Comparison of ENCODE assay signal across 8 cellular contexts in genomic region chr17:76672270-76672851, GRCh38. TPM values are rescaled to one million over a fixed set of nuclear protein-coding genes. Genes with fewer than 3 reads are reported as not detected.
DNase-seq lines count a peak whose midpoint lies in the region; ATAC-seq and TF ChIP-seq lines count a peak whose summit lies in the region.

No MANE protein-coding gene starts in this region.

- H3K79me2 ChIP-seq in Loucy (ENCODE audit: insufficient read depth, low read length) = peaks cover 18% of the 10 kb centered on the region

- no peaks in the 10 kb centered on the region for H3F3A ChIP-seq in Loucy (ENCODE audit: low read depth)

- peak overlapping the region; percentile 84 to 97 (median 89) for H3K4me3 Mint-ChIP-seq in CD4-positive, CD25-positive, alpha-beta regulatory T cell
- H3K4me3 Mint-ChIP-seq in central memory CD8-positive, alpha-beta T cell = peak overlapping the region; percentile 87

- H3K27me3 Mint-ChIP-seq in CD4-positive, CD25-positive, alpha-beta regulatory T cell = peaks cover 13% of the 10 kb centered on the region
- H3K27me3 Mint-ChIP-seq in central memory CD8-positive, alpha-beta T cell = peaks cover 10% of the 10 kb centered on the region

- H3K9me3 Mint-ChIP-seq in CD4-positive, CD25-positive, alpha-beta regulatory T cell = no peaks in the 10 kb centered on the region
- no peaks in the 10 kb centered on the region for H3K9me3 Mint-ChIP-seq in central memory CD8-positive, alpha-beta T cell

- peak in 1 of 3 donors; percentile 46 for DNase-seq in CD4-positive, CD25-positive, alpha-beta regulatory T cell
- DNase-seq in central memory CD8-positive, alpha-beta T cell (ENCODE audit: low spot score in 2 of 2) = no peak
- peak; percentile 39 for DNase-seq in myocyte (ENCODE audit: low read depth)
- no peak for DNase-seq in HuH-7 (ENCODE audit: low spot score)
- DNase-seq in activated CD4-positive, CD25-positive, alpha-beta regulatory T cell treated with anti-CD3 and anti-CD28 coated beads, Interleukin-2, amount 50 U/mL, for 72 hours = no peak
- DNase-seq in GM03348 (ENCODE audit: low spot score) = no peak
- no peak for DNase-seq in Ammon's horn (ENCODE audit: low spot score)

- H3K27ac ChIP-seq in CD4-positive, CD25-positive, alpha-beta regulatory T cell (ENCODE audit: insufficient read depth, low read length, poor library complexity, severe bottlenecking) = peak overlapping the region; percentile 80

- no peak for TF ChIP-seq CTCF in Loucy (conservative IDR thresholded peaks at IDR 0.05; ENCODE audit: low read length)

- peaks cover 16 to 41% (median 23%) of the 10 kb centered on the region in 4 donors for H3K4me1 Mint-ChIP-seq in CD4-positive, CD25-positive, alpha-beta regulatory T cell
- H3K4me1 Mint-ChIP-seq in central memory CD8-positive, alpha-beta T cell = peaks cover 26% of the 10 kb centered on the region

- no peaks in the 10 kb centered on the region for H3K27me3 ChIP-seq in CD4-positive, CD25-positive, alpha-beta regulatory T cell (ENCODE audit: control insufficient read depth, insufficient read depth, low read length)
- H3K27me3 ChIP-seq in Loucy (ENCODE audit: insufficient read depth, low read length, poor library complexity, severe bottlenecking) = no peaks in the 10 kb centered on the region

- peak overlapping the region; percentile 97 for H3K4me3 ChIP-seq in CD4-positive, CD25-positive, alpha-beta regulatory T cell (ENCODE audit: low read depth, low read length)
- peak overlapping the region; percentile 94 for H3K4me3 ChIP-seq in Loucy (ENCODE audit: low read length, poor library complexity, severe bottlenecking)

- H3K4me2 ChIP-seq in Loucy (ENCODE audit: low read depth, low read length, poor library complexity, severe bottlenecking) = peak overlapping the region; percentile 88

- H4K20me1 ChIP-seq in Loucy (ENCODE audit: insufficient read depth, low read length, poor library complexity, severe bottlenecking) = no peaks in the 10 kb centered on the region

- H3K36me3 ChIP-seq in CD4-positive, CD25-positive, alpha-beta regulatory T cell (ENCODE audit: control insufficient read depth, insufficient read depth, low read length) = no peaks in the 10 kb centered on the region
- no peaks in the 10 kb centered on the region for H3K36me3 ChIP-seq in Loucy (ENCODE audit: insufficient read depth, low read length)

- no peaks in the 10 kb centered on the region for H3K9me3 ChIP-seq in CD4-positive, CD25-positive, alpha-beta regulatory T cell (ENCODE audit: control insufficient read depth in 2 of 2, low read length in 2 of 2)
- no peaks in the 10 kb centered on the region for H3K9me3 ChIP-seq in Loucy (ENCODE audit: insufficient read depth, low read depth, low read length)

- H3K4me1 ChIP-seq in CD4-positive, CD25-positive, alpha-beta regulatory T cell (ENCODE audit: control insufficient read depth, insufficient read depth, low read length, poor library complexity, severe bottlenecking) = peaks cover 19% of the 10 kb centered on the region
- H3K4me1 ChIP-seq in Loucy (ENCODE audit: insufficient read depth, low read length, poor library complexity, severe bottlenecking) = peaks cover 35% of the 10 kb centered on the region

- ATAC-seq in CD4-positive, CD25-positive, alpha-beta regulatory T cell (ENCODE audit: low read depth in 2 of 2) = no peak
- ATAC-seq in central memory CD8-positive, alpha-beta T cell (replicated peaks; ENCODE audit: extremely low read depth, poor library complexity, severe bottlenecking) = no peak

- H3K27ac Mint-ChIP-seq in CD4-positive, CD25-positive, alpha-beta regulatory T cell = peak overlapping the region; percentile 96 to 99 (median 97)
- H3K27ac Mint-ChIP-seq in central memory CD8-positive, alpha-beta T cell (ENCODE audit: low read depth) = peak overlapping the region; percentile 90

- H2AFZ ChIP-seq in Loucy (ENCODE audit: low read length) = peak overlapping the region; percentile 45; the same call in 1 of the 2 replicates

- no peaks in the 10 kb centered on the region for H3K9me2 ChIP-seq in Loucy (replicated peaks; ENCODE audit: low read depth, low read length)

- H3K36me3 Mint-ChIP-seq in CD4-positive, CD25-positive, alpha-beta regulatory T cell = no peaks in the 10 kb centered on the region
- peaks cover 5% of the 10 kb centered on the region for H3K36me3 Mint-ChIP-seq in central memory CD8-positive, alpha-beta T cell (ENCODE audit: insufficient read depth)

- peak overlapping the region; percentile 98 for H3K9ac ChIP-seq in Loucy (ENCODE audit: low read depth, low read length, poor library complexity, severe bottlenecking)

RNA-seq across cellular contexts. Expression of gene ST6GALNAC1, which starts 28.8 kb away (rescaled TPM):
- 8.5 TPM for total RNA-seq in CD4-positive, CD25-positive, alpha-beta regulatory T cell
- 1 to 10 TPM in 3 of 4 donors, under 1 TPM in 1; 0.33 to 3.7 (median 1.9) TPM for polyA plus RNA-seq in CD4-positive, CD25-positive, alpha-beta regulatory T cell
- total RNA-seq in myocyte = 0.21 TPM in 1 of 2 replicates, not detected in the other
- polyA plus RNA-seq in myocyte (2012) = not detected

RNA-seq across cellular contexts. Expression of gene MXRA7, which starts 38.4 kb away (rescaled TPM):
- total RNA-seq in CD4-positive, CD25-positive, alpha-beta regulatory T cell = 5.0 TPM
- 1 to 10 TPM; 2.2 to 8.8 (median 5.4) TPM for polyA plus RNA-seq in CD4-positive, CD25-positive, alpha-beta regulatory T cell
- total RNA-seq in myocyte = 716 and 760 TPM in 2 replicates
- polyA plus RNA-seq in myocyte (2012) = 625 TPM

RNA-seq across cellular contexts. Expression of gene JMJD6, which starts 54.0 kb away (rescaled TPM):
- total RNA-seq in CD4-positive, CD25-positive, alpha-beta regulatory T cell = 124 TPM
- 10 to 100 TPM; 21.0 to 38.3 (median 33.6) TPM for polyA plus RNA-seq in CD4-positive, CD25-positive, alpha-beta regulatory T cell
- total RNA-seq in myocyte = 22.5 and 33.8 TPM in 2 replicates
- polyA plus RNA-seq in myocyte (2012) = 31.8 TPM

RNA-seq across cellular contexts. Expression of gene METTL23, which starts 54.3 kb away (rescaled TPM):
- total RNA-seq in CD4-positive, CD25-positive, alpha-beta regulatory T cell = 44.1 TPM
- 100 to 1,000 TPM; 130 to 175 (median 162) TPM for polyA plus RNA-seq in CD4-positive, CD25-positive, alpha-beta regulatory T cell
- total RNA-seq in myocyte = 34.8 and 35.8 TPM in 2 replicates
- polyA plus RNA-seq in myocyte (2012) = 40.8 TPM

Comparison
In these comparisons a context has a peak if more than half of its experiments do, and no peak if none do; other contexts are left out.
1. RNA of gene MXRA7, which starts 38.4 kb away (total RNA-seq): 716 to 760 TPM in myocyte; 5.0 TPM in CD4-positive, CD25-positive, alpha-beta regulatory T cell (single experiment); every median in the first group is over 100 times any median in the second.